Comparison of ENCODE assay signal across 24 cellular contexts in the genomic region with DNA sequence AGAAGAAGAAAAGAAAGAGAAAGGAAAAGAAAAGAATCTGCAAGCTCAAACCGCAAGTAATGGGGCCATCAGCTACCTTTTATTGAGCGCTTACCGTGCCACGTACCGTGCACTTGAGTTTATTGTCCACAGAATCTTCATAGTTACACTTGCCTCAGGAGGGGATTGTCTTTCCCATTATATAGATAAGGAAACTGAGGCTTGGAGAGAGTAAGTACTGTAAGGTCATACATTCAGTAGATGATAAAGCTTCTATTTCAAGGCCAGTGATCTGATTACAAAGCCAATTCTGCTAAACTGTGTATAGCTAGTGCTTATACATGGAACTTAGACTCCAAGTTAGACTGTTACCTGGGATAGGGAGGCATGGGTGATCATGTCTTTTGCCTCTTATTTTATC.
DNase-seq lines count a peak whose midpoint lies in the region; ATAC-seq, FAIRE-seq and TF ChIP-seq lines count a peak whose summit lies in the region.
"Had no signal": no experiment of that assay in that cellular context is flagged by ENCODE, and none has a peak within 500 bp of the region (broad histone marks: within the 10 kb centered on the region; RNA-seq: fewer than 3 reads in every experiment).

No MANE protein-coding gene starts in this region.

- POLR2A ChIA-PET in MCF 10A (lab: Yijun Ruan, JAX) = interaction anchor here (0.6 to 11.4 kb wide), 7 partner anchors 12 to 1188 kb away, joined by 3 to 282 read pairs (median 68); a partner anchor contains a TSS

- in situ Hi-C loops in mammary epithelial cell (cut with MboI; ENCODE audit: low sequenced_read_pairs in 2 of 2) = loop anchor here in 1 of 2 donors (5.0 kb wide), 2 partner anchors 79 to 106 kb away; no protein-coding TSS in a partner anchor

- no peak for DNase-seq in MCF 10A (ENCODE audit: unreplicated experiment)
- DNase-seq in breast epithelium (ENCODE audit: low spot score in 2 of 2) = no peak
- DNase-seq in RWPE2 (ENCODE audit: low spot score) = no peak
- DNase-seq in mammary epithelial cell = no peak
- DNase-seq in keratinocyte (ENCODE audit: low read depth, low spot score) = no peak
- no peak for DNase-seq in progenitor cell of endocrine pancreas (ENCODE audit: low spot score, unreplicated experiment)
- DNase-seq in NK-92 treated with Interleukin-12 subunit alpha and Interleukin-12 subunit beta, amount 100 ng/mL, for 24 hours (lab: John Stamatoyannopoulos, UW) = no peak
- no peak for DNase-seq in aorta
- DNase-seq: AML-193; Caco-2; Calu3; CD4-positive, alpha-beta T cell; CD8-positive, alpha-beta T cell; DMS79 treated with DMSO at 0.1 percent for 48 hours; GF-D8 had no signal

- WGBS in mammary epithelial cell (ENCODE audit: low coverage, missing lambda C conversion rate) = 97% methylated on average over 5 of the region's 5 CpGs
- WGBS in aorta, 2 donors = 96 to 98% methylated on average over 5 of the region's 5 CpGs

- CTCF ChIA-PET in MCF 10A (lab: Yijun Ruan, JAX) (interaction anchor here (0.6 to 3.6 kb wide), 10 partner anchors 11 to 187 kb away, joined by 3 to 15 read pairs (median 6); no protein-coding TSS in a partner anchor), mammary epithelial cell (lab: Charles Lee; ENCODE audit: low non-redundant PET) (no interaction called here)

- H3K4me2 ChIP-seq in mammary epithelial cell (ENCODE audit: insufficient read depth, low read depth, low read length) (no peak overlapping the region), keratinocyte (ENCODE audit: control insufficient read depth, extremely low read depth, insufficient read depth, low read depth, low read length) (no peak overlapping the region)
- H3K4me2 ChIP-seq: A549; BLaER1 treated with 17β-estradiol and CSF1 and Interleukin-3, amounts not matched to agents 10 nM and 100 nM had no signal

- peaks cover 15% of the 10 kb centered on the region for H3K36me3 Mint-ChIP-seq in MCF 10A (ENCODE audit: insufficient read depth, unreplicated experiment)
- no peaks in the 10 kb centered on the region for H3K36me3 Mint-ChIP-seq in progenitor cell of endocrine pancreas (ENCODE audit: insufficient read depth)
- H3K36me3 Mint-ChIP-seq: CD8-positive, alpha-beta T cell had no signal

- H3K27me3 Mint-ChIP-seq in MCF 10A (ENCODE audit: insufficient read depth, unreplicated experiment) (no peaks in the 10 kb centered on the region), progenitor cell of endocrine pancreas (peaks cover 15% of the 10 kb centered on the region)

- ATAC-seq in RWPE2 (ENCODE audit: low read depth) (no peak), aorta (ENCODE audit: low FRiP score) (no peak)
- ATAC-seq: A549; CD8-positive, alpha-beta T cell had no signal

- peaks cover 11% of the 10 kb centered on the region for H3K79me2 ChIP-seq in mammary epithelial cell (ENCODE audit: insufficient read depth, low read length)
- no peaks in the 10 kb centered on the region for H3K79me2 ChIP-seq in keratinocyte (ENCODE audit: control insufficient read depth, insufficient read depth, low read length)

- dilution Hi-C loops in mammary epithelial cell (cut with HindIII; ENCODE audit: low sequenced_read_pairs) = no loop called here
- dilution Hi-C loops in keratinocyte (cut with MboI; ENCODE audit: extremely low pct_ligation_motif_present, low sequenced_read_pairs) = no loop called here

- H3K27ac ChIP-seq in breast epithelium = no peak overlapping the region
- peak overlapping the region; percentile 96 for H3K27ac ChIP-seq in RWPE2 (ENCODE audit: poor library complexity, severe bottlenecking)
- peak overlapping the region; percentile 9 for H3K27ac ChIP-seq in mammary epithelial cell (ENCODE audit: insufficient read depth, low read depth, low read length)
- no peak overlapping the region for H3K27ac ChIP-seq in keratinocyte (ENCODE audit: control insufficient read depth, insufficient read depth, low read length)
- H3K27ac ChIP-seq in aorta (ENCODE audit: low read depth in 1 of 2, low read length in 2 of 2) = no peak overlapping the region
- H3K27ac ChIP-seq: 22Rv1; A549; BLaER1 treated with 17β-estradiol and CSF1 and Interleukin-3, amounts not matched to agents 10 nM and 100 nM; C4-2B had no signal

- H3K9me3 ChIP-seq in breast epithelium = no peaks in the 10 kb centered on the region
- H3K9me3 ChIP-seq in RWPE2 (ENCODE audit: severe bottlenecking) = no peaks in the 10 kb centered on the region
- H3K9me3 ChIP-seq in mammary epithelial cell (replicated peaks; ENCODE audit: insufficient read depth, low read length) = no peaks in the 10 kb centered on the region
- H3K9me3 ChIP-seq in keratinocyte (ENCODE audit: control insufficient read depth, low read depth, low read length) = no peaks in the 10 kb centered on the region
- H3K9me3 ChIP-seq in aorta (ENCODE audit: control insufficient read depth, low read length) = no peaks in the 10 kb centered on the region
- H3K9me3 ChIP-seq: A549, Caco-2 had no signal

- H2AFZ ChIP-seq in mammary epithelial cell (ENCODE audit: low read depth, low read length) (no peak overlapping the region), keratinocyte (ENCODE audit: control insufficient read depth, low read length) (no peak overlapping the region)

- H3K9me1 ChIP-seq in keratinocyte (ENCODE audit: control insufficient read depth, extremely low read depth, insufficient read depth, low read length) = no peaks in the 10 kb centered on the region

- H3K4me1 Mint-ChIP-seq in MCF 10A (ENCODE audit: insufficient read depth, unreplicated experiment) (peaks cover 42% of the 10 kb centered on the region), progenitor cell of endocrine pancreas (ENCODE audit: low read depth) (no peaks in the 10 kb centered on the region)
- H3K4me1 Mint-ChIP-seq: B cell had no signal

- TF ChIP-seq CTCF in MCF 10A (IDR thresholded peaks at IDR 0.05; ENCODE audit: unreplicated experiment) (no peak), breast epithelium (IDR thresholded peaks at IDR 0.05) (no peak), RWPE2 (IDR thresholded peaks at IDR 0.05; ENCODE audit: poor library complexity, severe bottlenecking) (no peak), mammary epithelial cell (conservative IDR thresholded peaks at IDR 0.05 in 1 of 2, IDR thresholded peaks at IDR 0.05 in 1 of 2; ENCODE audit: extremely low read depth in 1 of 2, insufficient read depth in 1 of 2, low read depth in 1 of 2, low read length in 2 of 2) (no peak), keratinocyte (optimal IDR thresholded peaks at IDR 0.05 in 1 of 3, IDR thresholded peaks at IDR 0.05 in 1 of 3, conservative IDR thresholded peaks at IDR 0.05 in 1 of 3; ENCODE audit: extremely low read depth in 1 of 3, insufficient read depth in 2 of 3, low read length in 3 of 3) (no peak), progenitor cell of endocrine pancreas (IDR thresholded peaks at IDR 0.05; ENCODE audit: unreplicated experiment) (no peak)

- H3K4me3 ChIP-seq in breast epithelium (no peak overlapping the region), RWPE2 (ENCODE audit: severe bottlenecking) (no peak overlapping the region), mammary epithelial cell (replicated peaks in 1 of 3; ENCODE audit: insufficient read depth in 1 of 3, low read depth in 2 of 3, low read length in 3 of 3) (no peak overlapping the region), keratinocyte (ENCODE audit: control insufficient read depth in 2 of 3, extremely low read depth in 1 of 3, insufficient read depth in 2 of 3, low read depth in 1 of 3, low read length in 3 of 3) (no peak overlapping the region), aorta (ENCODE audit: low read length in 2 of 2) (no peak overlapping the region)
- H3K4me3 ChIP-seq: A549; BLaER1 treated with 17β-estradiol and CSF1 and Interleukin-3, amounts not matched to agents 10 nM and 100 nM had no signal

- peak overlapping the region; percentile 93 for H3K27ac Mint-ChIP-seq in MCF 10A (ENCODE audit: low read depth, unreplicated experiment)
- no peak overlapping the region for H3K27ac Mint-ChIP-seq in progenitor cell of endocrine pancreas
- H3K27ac Mint-ChIP-seq: B cell; CD4-positive, alpha-beta T cell; CD8-positive, alpha-beta T cell had no signal

- H4K20me1 ChIP-seq in mammary epithelial cell (ENCODE audit: insufficient read depth, low read length) (no peaks in the 10 kb centered on the region), keratinocyte (ENCODE audit: control insufficient read depth, extremely low read depth, insufficient read depth, low read length) (no peaks in the 10 kb centered on the region)
- H4K20me1 ChIP-seq: BLaER1 treated with 17β-estradiol and CSF1 and Interleukin-3, amounts not matched to agents 10 nM and 100 nM had no signal

- H3K4me1 ChIP-seq in breast epithelium = no peaks in the 10 kb centered on the region
- peaks cover 45% of the 10 kb centered on the region for H3K4me1 ChIP-seq in RWPE2 (ENCODE audit: insufficient read depth, poor library complexity, severe bottlenecking)
- H3K4me1 ChIP-seq in mammary epithelial cell (ENCODE audit: insufficient read depth, low read length) = peaks cover 48% of the 10 kb centered on the region
- peaks cover 43% of the 10 kb centered on the region for H3K4me1 ChIP-seq in keratinocyte (ENCODE audit: control insufficient read depth, extremely low read depth, insufficient read depth, low read length)
- no peaks in the 10 kb centered on the region for H3K4me1 ChIP-seq in aorta (ENCODE audit: control insufficient read depth in 1 of 2, insufficient read depth in 2 of 2, low read length in 2 of 2)
- H3K4me1 ChIP-seq: A549, Caco-2 had no signal

- intact Hi-C loops in MCF 10A (cut with micrococcal nuclease) (loop anchor here (5.0 kb wide), 1 partner anchor 176 kb away; no protein-coding TSS in a partner anchor), breast epithelium (cut with DNase I; ENCODE audit: low total_unique reads) (no loop called here), mammary epithelial cell (cut with micrococcal nuclease) (no loop called here), aorta (cut with DNase I) (no loop called here)

- TF ChIP-seq POLR2A in breast epithelium (IDR thresholded peaks at IDR 0.05) = no peak

- H3K4me3 Mint-ChIP-seq in MCF 10A (ENCODE audit: unreplicated experiment) (no peak overlapping the region), progenitor cell of endocrine pancreas (ENCODE audit: low read depth) (no peak overlapping the region)
- H3K4me3 Mint-ChIP-seq: B cell; CD4-positive, alpha-beta T cell; CD8-positive, alpha-beta T cell had no signal

- no peaks in the 10 kb centered on the region for H3K9me3 Mint-ChIP-seq in MCF 10A (ENCODE audit: unreplicated experiment)
- H3K9me3 Mint-ChIP-seq in progenitor cell of endocrine pancreas (ENCODE audit: low read depth) = no peaks in the 10 kb centered on the region
- H3K9me3 Mint-ChIP-seq: CD4-positive, alpha-beta T cell; CD8-positive, alpha-beta T cell had no signal

- no peaks in the 10 kb centered on the region for H3K36me3 ChIP-seq in breast epithelium
- H3K36me3 ChIP-seq in RWPE2 (ENCODE audit: low read depth) = no peaks in the 10 kb centered on the region; the same call in 1 of the 2 replicates
- H3K36me3 ChIP-seq in mammary epithelial cell (ENCODE audit: insufficient read depth, low read length) = no peaks in the 10 kb centered on the region
- H3K36me3 ChIP-seq in keratinocyte (ENCODE audit: control insufficient read depth in 2 of 2, extremely low read depth in 1 of 2, insufficient read depth in 2 of 2, low read length in 2 of 2) = no peaks in the 10 kb centered on the region
- no peaks in the 10 kb centered on the region for H3K36me3 ChIP-seq in aorta (ENCODE audit: control insufficient read depth in 1 of 2, insufficient read depth in 2 of 2, low read length in 1 of 2)
- H3K36me3 ChIP-seq: BLaER1 treated with 17β-estradiol and CSF1 and Interleukin-3, amounts not matched to agents 10 nM and 100 nM had no signal

- FAIRE-seq in keratinocyte (lab: Jason Lieb, UNC) = peak; percentile 67
- FAIRE-seq: A549, D721Med, G401.6, GM12891, GM18507 had no signal

- no peak overlapping the region for H3K9ac ChIP-seq in mammary epithelial cell (ENCODE audit: insufficient read depth, low read length)
- no peak overlapping the region for H3K9ac ChIP-seq in keratinocyte (ENCODE audit: control insufficient read depth, extremely low read depth, insufficient read depth, low read length)
- H3K9ac ChIP-seq: BLaER1 treated with 17β-estradiol and CSF1 and Interleukin-3, amounts not matched to agents 10 nM and 100 nM had no signal

- H3K27me3 ChIP-seq in breast epithelium (no peaks in the 10 kb centered on the region), RWPE2 (ENCODE audit: insufficient read depth, poor library complexity, severe bottlenecking) (no peaks in the 10 kb centered on the region), mammary epithelial cell (ENCODE audit: insufficient read depth, low read length) (no peaks in the 10 kb centered on the region), keratinocyte (ENCODE audit: control insufficient read depth, extremely low read depth, insufficient read depth, low read length) (no peaks in the 10 kb centered on the region), aorta (ENCODE audit: control insufficient read depth in 1 of 2, insufficient read depth in 2 of 2, low read length in 1 of 2) (no peaks in the 10 kb centered on the region)
- H3K27me3 ChIP-seq: BLaER1 treated with 17β-estradiol and CSF1 and Interleukin-3, amounts not matched to agents 10 nM and 100 nM had no signal

- BruUV-seq in MCF 10A (replicated peaks; lab: Mats Ljungman, UMichigan) = no TSS peak
- BruUV-seq in mammary epithelial cell (replicated peaks; lab: Mats Ljungman, UMichigan) = no TSS peak

Comparison
In these comparisons a context has a peak if more than half of its experiments do, and no peak if none do; other contexts are left out.
1. H3K27ac ChIP-seq: peak in RWPE2 (single experiment) and mammary epithelial cell (single experiment); none in breast epithelium (0 of 2), keratinocyte (single experiment) and aorta (0 of 2).